In genomic region chr4:113837397-113837796, GRCh38 we compare ENCODE assay signal across 8 cellular contexts.
DNase-seq lines count a peak whose midpoint lies in the region; ATAC-seq, FAIRE-seq and TF ChIP-seq lines count a peak whose summit lies in the region.

No MANE protein-coding gene starts in this region.

- H3K27me3 Mint-ChIP-seq in activated B cell treated with CpG ODN at 0.5 μM for 24 hours, result no peaks in the 10 kb centered on the region
- H3K27me3 Mint-ChIP-seq in glutamatergic neuron (ENCODE audit: unreplicated experiment), result peaks cover 3% of the 10 kb centered on the region

- H3K4me1 Mint-ChIP-seq in activated B cell treated with CpG ODN at 0.5 μM for 24 hours (peaks cover 24% of the 10 kb centered on the region), glutamatergic neuron (ENCODE audit: low read depth, unreplicated experiment) (peaks cover 4% of the 10 kb centered on the region)

- H3K27ac Mint-ChIP-seq in activated B cell treated with CpG ODN at 0.5 μM for 24 hours (peak overlapping the region; percentile 64), glutamatergic neuron (ENCODE audit: unreplicated experiment) (no peak overlapping the region)

- peak; percentile 100 for ATAC-seq in GM21360 (IDR thresholded peaks at IDR 0.05; ENCODE audit: unreplicated experiment)
- ATAC-seq in HG03520 (IDR thresholded peaks at IDR 0.05; ENCODE audit: unreplicated experiment), result peak; percentile 100
- peak; percentile 98 for ATAC-seq in activated B cell treated with CpG ODN at 0.5 μM for 24 hours (ENCODE audit: low read depth)
- ATAC-seq in mucosa of descending colon, result peak; percentile 50

- peak; percentile 45 for DNase-seq in Daoy (ENCODE audit: low read depth)
- no peak for DNase-seq in activated B cell treated with CpG ODN at 0.5 μM for 24 hours
- DNase-seq in mucosa of descending colon, result no peak
- no peak for DNase-seq in kidney
- DNase-seq in glutamatergic neuron, result no peak
- DNase-seq in stimulated activated naive CD4-positive, alpha-beta T cell treated with Interleukin-2 at 50 U/mL for 16 hours (lab: John Stamatoyannopoulos, UW), result no peak

- H3K9ac ChIP-seq in kidney (ENCODE audit: low read length in 2 of 2), result no peak overlapping the region

- H3K27ac ChIP-seq in kidney (ENCODE audit: low read depth in 2 of 2, low read length in 2 of 2), result no peak overlapping the region

- CTCF ChIA-PET in activated B cell treated with CpG ODN at 0.5 μM for 24 hours (lab: Charles Lee), result no interaction called here

- H3K4me3 ChIP-seq in mucosa of descending colon, result no peak overlapping the region
- H3K4me3 ChIP-seq in kidney (ENCODE audit: low read length in 2 of 2), result no peak overlapping the region

- no peaks in the 10 kb centered on the region for H3K9me3 Mint-ChIP-seq in activated B cell treated with CpG ODN at 0.5 μM for 24 hours
- H3K9me3 Mint-ChIP-seq in glutamatergic neuron (ENCODE audit: unreplicated experiment), result no peaks in the 10 kb centered on the region

- H3K9me3 ChIP-seq in mucosa of descending colon (no peaks in the 10 kb centered on the region), kidney (ENCODE audit: control insufficient read depth in 1 of 2, low read length in 2 of 2) (no peaks in the 10 kb centered on the region)

- FAIRE-seq in kidney (lab: Jason Lieb, UNC), result no peak

- H3K4me1 ChIP-seq in mucosa of descending colon (ENCODE audit: low read depth) (no peaks in the 10 kb centered on the region), kidney (ENCODE audit: control insufficient read depth in 1 of 2, insufficient read depth in 1 of 2, low read depth in 1 of 2, low read length in 2 of 2) (no peaks in the 10 kb centered on the region)

- TF ChIP-seq CTCF in activated B cell treated with CpG ODN at 0.5 μM for 24 hours (IDR thresholded peaks at IDR 0.05) (no peak), mucosa of descending colon (IDR thresholded peaks at IDR 0.05) (no peak), kidney (IDR thresholded peaks at IDR 0.05; ENCODE audit: borderline replicate concordance, extremely low read depth, insufficient read depth) (no peak), glutamatergic neuron (IDR thresholded peaks at IDR 0.05; ENCODE audit: partially characterized antibody, unreplicated experiment) (no peak)

- H3K36me3 Mint-ChIP-seq in activated B cell treated with CpG ODN at 0.5 μM for 24 hours (ENCODE audit: low read depth) (no peaks in the 10 kb centered on the region), glutamatergic neuron (ENCODE audit: unreplicated experiment) (no peaks in the 10 kb centered on the region)

- H3K4me3 Mint-ChIP-seq in activated B cell treated with CpG ODN at 0.5 μM for 24 hours (no peak overlapping the region), glutamatergic neuron (ENCODE audit: unreplicated experiment) (no peak overlapping the region)

- POLR2A ChIA-PET in activated B cell treated with CpG ODN at 0.5 μM for 24 hours (lab: Charles Lee), result interaction anchor here (0.8 to 1.1 kb wide), 3 partner anchors 11 to 290 kb away, joined by 3 read pairs; no protein-coding TSS in a partner anchor

- H3K36me3 ChIP-seq in mucosa of descending colon (ENCODE audit: low read depth), result no peaks in the 10 kb centered on the region
- no peaks in the 10 kb centered on the region for H3K36me3 ChIP-seq in kidney (ENCODE audit: control insufficient read depth in 1 of 2, insufficient read depth in 2 of 2, low read length in 2 of 2)

- intact Hi-C loops in activated B cell treated with CpG ODN at 0.5 μM for 24 hours (cut with micrococcal nuclease) (loop anchor here (1.0 to 5.0 kb wide), 6 partner anchors 12 to 199 kb away; no protein-coding TSS in a partner anchor), mucosa of descending colon (cut with DNase I, micrococcal nuclease) (no loop called here), kidney (cut with DNase I) (no loop called here)

Comparison
In these comparisons a context has a peak if more than half of its experiments do, and no peak if none do; other contexts are left out.
1. ATAC-seq: peak in every context shown above with its lines; median percentile 100 in GM21360; 100 in HG03520; 98 in activated B cell treated with CpG ODN at 0.5 μM for 24 hours; 50 in mucosa of descending colon.